ENCODE assay signal across 8 cellular contexts in genomic region chrX:323721-324628, GRCh38. TPM values are rescaled to one million over a fixed set of nuclear protein-coding genes. Genes with fewer than 3 reads are reported as not detected.
DNase-seq lines count a peak whose midpoint lies in the region; ATAC-seq and TF ChIP-seq lines count a peak whose summit lies in the region.

No MANE protein-coding gene starts in this region.

- DNase-seq in ACHN: peak; percentile 33
- DNase-seq in activated naive CD4-positive, alpha-beta T cell treated with anti-CD3 and anti-CD28 coated beads, Interleukin-2, amount 50 U/mL, for 16 hours: peak; percentile 52
- peak; percentile 51 to 54 for DNase-seq in thyroid gland
- DNase-seq in GM19238 (ENCODE audit: insufficient read length, low spot score): no peak
- no peak for DNase-seq in hippocampal formation (lab: John Stamatoyannopoulos, UW)
- DNase-seq in NK-92 treated with Interleukin-12 subunit alpha and Interleukin-12 subunit beta, amount 100 ng/mL, for 24 hours (lab: John Stamatoyannopoulos, UW): no peak

- intact Hi-C loops in thyroid gland (cut with DNase I): no loop called here

- H3K27me3 ChIP-seq in iPS-18a (ENCODE audit: control insufficient read depth, insufficient read depth, low read length): no peaks in the 10 kb centered on the region
- H3K27me3 ChIP-seq in thyroid gland: no peaks in the 10 kb centered on the region

- ATAC-seq in HG02763 (IDR thresholded peaks at IDR 0.05; ENCODE audit: unreplicated experiment): peak; percentile 33

- H3K36me3 ChIP-seq in iPS-18a (ENCODE audit: control insufficient read depth, low read depth, low read length) (no peaks in the 10 kb centered on the region), thyroid gland (no peaks in the 10 kb centered on the region)

- no peak overlapping the region for H3K9ac ChIP-seq in iPS-18a (ENCODE audit: low read length)

- WGBS in thyroid gland, 2 donors: 83 to 84% methylated on average over 30 to 32 of the region's 38 CpGs

- no peak for TF ChIP-seq CTCF in thyroid gland (IDR thresholded peaks at IDR 0.05)

- in situ Hi-C loops in ACHN (cut with HindIII; ENCODE audit: low pct_ligation_motif_present, low pct_unique_long_range_greater_than_20kb, low sequenced_read_pairs): no loop called here

- H3K9me3 ChIP-seq in iPS-18a (ENCODE audit: control insufficient read depth, low read depth, low read length): no peaks in the 10 kb centered on the region
- H3K9me3 ChIP-seq in thyroid gland: no peaks in the 10 kb centered on the region

- peak overlapping the region; percentile 45 for H3K4me3 ChIP-seq in iPS-18a (ENCODE audit: low read length)
- H3K4me3 ChIP-seq in thyroid gland (replicated peaks in 1 of 3): no peak overlapping the region

- no peaks in the 10 kb centered on the region for H3K4me1 ChIP-seq in iPS-18a (ENCODE audit: control insufficient read depth, low read depth, low read length)
- H3K4me1 ChIP-seq in thyroid gland: peaks cover 12 to 15% of the 10 kb centered on the region in 2 donors

- TF ChIP-seq POLR2A in thyroid gland (IDR thresholded peaks at IDR 0.05): no peak

- H3K27ac ChIP-seq in iPS-18a (ENCODE audit: low read length) (no peak overlapping the region), thyroid gland (no peak overlapping the region)

RNA-seq across cellular contexts. Expression of gene GTPBP6, which starts 5.4 kb away (rescaled TPM):
- total RNA-seq in thyroid gland: 10 to 100 TPM; 39.9 to 54.9 (median 47.9) TPM

RNA-seq across cellular contexts. Expression of gene PLCXD1, which starts 42.8 kb away (rescaled TPM):
- total RNA-seq in thyroid gland: 1 to 10 TPM; 3.7 to 7.9 (median 6.3) TPM

Comparison
In these comparisons a context has a peak if more than half of its experiments do, and no peak if none do; other contexts are left out.
1. DNase-seq: peak in ACHN (single experiment), activated naive CD4-positive, alpha-beta T cell treated with anti-CD3 and anti-CD28 coated beads, Interleukin-2, amount 50 U/mL, for 16 hours (single experiment) and thyroid gland (2 of 2); none in GM19238 (single experiment), hippocampal formation (0 of 2) and NK-92 treated with Interleukin-12 subunit alpha and Interleukin-12 subunit beta, amount 100 ng/mL, for 24 hours (single experiment).